In genomic region chr1:1437033-1437903, GRCh38 we compare ENCODE assay signal across 10 cellular contexts. TPM values are rescaled to one million over a fixed set of nuclear protein-coding genes. Genes with fewer than 3 reads are reported as not detected.
DNase-seq lines count a peak whose midpoint lies in the region; ATAC-seq, FAIRE-seq and TF ChIP-seq lines count a peak whose summit lies in the region.
"Had no signal": no experiment of that assay in that cellular context is flagged by ENCODE, and none has a peak within 500 bp of the region (broad histone marks: within the 10 kb centered on the region; RNA-seq: fewer than 3 reads in every experiment).

No MANE protein-coding gene starts in this region.

- no peaks in the 10 kb centered on the region for H3K9me3 ChIP-seq in K562 (replicated peaks; ENCODE audit: control insufficient read depth, insufficient read depth, low read depth, low read length)
- no peaks in the 10 kb centered on the region for H3K9me3 ChIP-seq in neuronal stem cell (replicated peaks in 1 of 2; ENCODE audit: control insufficient read depth in 2 of 2, insufficient read depth in 1 of 2, low read depth in 1 of 2, low read length in 2 of 2)

- H4K8ac ChIP-seq in neuronal stem cell (ENCODE audit: low read depth, low read length): no peak overlapping the region

- no peaks in the 10 kb centered on the region for H3K9me1 ChIP-seq in K562 (ENCODE audit: control insufficient read depth, insufficient read depth, low read length)

- H4K20me1 ChIP-seq in K562 (replicated peaks; ENCODE audit: control insufficient read depth, insufficient read depth, low read length): no peaks in the 10 kb centered on the region

- H2BK12ac ChIP-seq in neuronal stem cell (ENCODE audit: low read length): peak overlapping the region; percentile 77

- 62% methylated on average over 31 of the region's 31 CpGs for WGBS in K562 (ENCODE audit: insufficient coverage, low coverage, missing lambda C conversion rate)
- no CpG with 5 or more reads among the region's 31 CpGs for WGBS in neuronal stem cell (ENCODE audit: extremely low coverage in 2 of 2, insufficient read length in 2 of 2, insufficient replicate concordance in 1 of 2), 2 donors

- no peak for TF ChIP-seq EP300 in K562 (IDR thresholded peaks at IDR 0.05; ENCODE audit: low read length)

- H2AFZ ChIP-seq in K562 (ENCODE audit: low read depth, low read length) (no peak overlapping the region), neuronal stem cell (ENCODE audit: low read length) (peak overlapping the region; percentile 29)

- H3K36me3 ChIP-seq in K562 (ENCODE audit: control insufficient read depth, insufficient read depth, low read length): no peaks in the 10 kb centered on the region
- no peaks in the 10 kb centered on the region for H3K36me3 ChIP-seq in neuronal stem cell (replicated peaks in 1 of 2; ENCODE audit: control insufficient read depth in 2 of 2, insufficient read depth in 2 of 2, low read length in 2 of 2)

- no peak overlapping the region for H3K4ac ChIP-seq in neuronal stem cell (ENCODE audit: low read length)

- peak overlapping the region; percentile 63 for H3K14ac ChIP-seq in neuronal stem cell (ENCODE audit: low read length)

- DNase-seq in GM13977 (ENCODE audit: low spot score) (peak; percentile 34), K562 (ENCODE audit: extremely low read depth in 1 of 4, low spot score in 3 of 4) (no peak), neuronal stem cell (ENCODE audit: low spot score) (no peak), H4 (ENCODE audit: low spot score) (no peak), NCI-H2029 (lab: John Stamatoyannopoulos, UW) (no peak)
- DNase-seq: HCEC 1CT, NCI-H1105 treated with DMSO at 0.1 percent for 48 hours had no signal

- peaks cover 4% of the 10 kb centered on the region for H3K79me1 ChIP-seq in neuronal stem cell (ENCODE audit: low read depth, low read length)

- peak overlapping the region; percentile 100 for H2AK5ac ChIP-seq in neuronal stem cell (ENCODE audit: low read depth, low read length)

- FAIRE-seq in K562 (lab: Jason Lieb, UNC): no peak

- intact Hi-C loops in K562 (cut with micrococcal nuclease): no loop called here

- H3K79me2 ChIP-seq in K562 (ENCODE audit: control insufficient read depth, insufficient read depth, low read length): no peaks in the 10 kb centered on the region; the same call in 2 of the 3 replicates

- peak overlapping the region; percentile 75 for H2BK15ac ChIP-seq in neuronal stem cell (ENCODE audit: low read length)

- H3K9ac ChIP-seq in K562 (ENCODE audit: insufficient read depth in 1 of 2, low read depth in 2 of 2, low read length in 2 of 2) (peak overlapping the region in 1 of 2 experiments; percentile 67; a peak in 2 of 4 replicates), neuronal stem cell (ENCODE audit: low read depth, low read length, poor library complexity) (peak overlapping the region; percentile 32)

- in situ Hi-C loops in GM13977 (cut with MboI; ENCODE audit: low pct_unique_long_range_greater_than_20kb, low sequenced_read_pairs, unreplicated experiment) (no loop called here), K562 (cut with MboI) (no loop called here)

- TF ChIP-seq RAD21 in K562 (CRISPR knock-in tag; conservative IDR thresholded peaks at IDR 0.05 in 1 of 2, IDR thresholded peaks at IDR 0.05 in 1 of 2): no peak

- TF ChIP-seq POLR2A in K562 (conservative IDR thresholded peaks at IDR 0.05): no peak

- H3K4me3 ChIP-seq in K562 (no peak overlapping the region), neuronal stem cell (ENCODE audit: low read length in 2 of 2) (no peak overlapping the region)

- TF ChIP-seq CTCF in GM13977 (IDR thresholded peaks at IDR 0.05; ENCODE audit: extremely low read depth, insufficient read depth, missing control alignments) (no peak), K562 (IDR thresholded peaks at IDR 0.05 in 2 of 3, conservative IDR thresholded peaks at IDR 0.05 in 1 of 3; ENCODE audit: insufficient read depth in 2 of 3, low read depth in 1 of 3, low read length in 3 of 3) (no peak)

- no peak overlapping the region for H3K27ac ChIP-seq in K562 (ENCODE audit: extremely low read depth, low read depth, low read length)
- H3K27ac ChIP-seq in neuronal stem cell (replicated peaks; ENCODE audit: low read length): no peak overlapping the region

- no peak overlapping the region for H3K4me2 ChIP-seq in K562 (ENCODE audit: insufficient read depth, low read length)
- no peak overlapping the region for H3K4me2 ChIP-seq in neuronal stem cell (ENCODE audit: insufficient read depth, low read length, poor library complexity, severe bottlenecking)

- H3K27me3 ChIP-seq in K562 (ENCODE audit: control insufficient read depth in 2 of 2, insufficient read depth in 2 of 2, low read length in 2 of 2) (no peaks in the 10 kb centered on the region), neuronal stem cell (ENCODE audit: control insufficient read depth in 3 of 3, insufficient read depth in 3 of 3, low read depth in 1 of 3, low read length in 3 of 3) (peaks cover 0 to 20% (median 5%) of the 10 kb centered on the region in 3 experiments)

- H2BK120ac ChIP-seq in neuronal stem cell (ENCODE audit: low read depth, low read length): no peak overlapping the region

- CTCF ChIA-PET in K562 (lab: Yijun Ruan, JAX; ENCODE audit: low intra/inter-chr PET ratio): no interaction called here

- H3K23ac ChIP-seq in neuronal stem cell (ENCODE audit: low read depth, low read length, poor library complexity): no peak overlapping the region

- H4K91ac ChIP-seq in neuronal stem cell (ENCODE audit: low read depth, low read length, poor library complexity): no peak overlapping the region

- no peak overlapping the region for H3K18ac ChIP-seq in neuronal stem cell (ENCODE audit: low read length)

- ATAC-seq in K562 (no peak), HG03378 (IDR thresholded peaks at IDR 0.05; ENCODE audit: unreplicated experiment) (no peak)

- BruUV-seq in K562 (replicated peaks; lab: Mats Ljungman, UMichigan): no TSS peak

- POLR2A ChIA-PET in K562 (lab: Yijun Ruan, JAX): interaction anchor here (0.6 to 1.4 kb wide), 8 partner anchors 15 to 393 kb away, joined by 3 to 7 read pairs (median 3); partner anchors contain the start of gene CCNL2

- H3K4me1 ChIP-seq in K562 (replicated peaks in 1 of 2; ENCODE audit: control insufficient read depth in 2 of 2, insufficient read depth in 2 of 2, low read length in 2 of 2) (peaks cover 37 to 97% of the 10 kb centered on the region in 2 experiments), neuronal stem cell (ENCODE audit: control insufficient read depth in 2 of 2, insufficient read depth in 1 of 2, low read depth in 1 of 2, low read length in 2 of 2) (peaks cover 34 to 56% of the 10 kb centered on the region in 2 donors)

- H2BK5ac ChIP-seq in neuronal stem cell (ENCODE audit: low read length): peak overlapping the region; percentile 30

RNA-seq across cellular contexts. Expression of gene VWA1, which starts 1.8 kb away (rescaled TPM):
- total RNA-seq in K562 (2011; cell fraction: chromatin; rRNA removed; ENCODE audit: low replicate concordance): 0.76 and 5.5 TPM in 2 replicates
- 5.1 and 7.2 TPM in 2 replicates for total RNA-seq in K562 (2011; cell fraction: nucleolus; rRNA removed)
- total RNA-seq in K562 (2011; cell fraction: nucleoplasm; rRNA removed): 1.9 and 3.4 TPM in 2 replicates
- 4.0 and 4.6 TPM in 2 replicates for total RNA-seq in K562 (2014; rRNA removed)
- total RNA-seq in K562 (2014; rRNA removed; fragmentation: Illumina TruSeq; extraction: Trizol): 0.03 and 0.04 TPM in 2 replicates
- total RNA-seq in K562 (2015; rRNA removed; fragmentation: Illumina TruSeq; extraction: Trizol): 0.98 and 1.2 TPM in 2 replicates
- 6.4 and 7.1 TPM in 2 replicates for total RNA-seq in K562 (2021)
- polyA plus RNA-seq in K562 (2011; rRNA removed): 0.85 and 1.6 TPM in 2 replicates
- 1.3 and 7.5 TPM in 2 replicates for polyA plus RNA-seq in K562 (2011; cell fraction: cytosol; rRNA removed)
- 3.0 and 6.5 TPM in 2 replicates for polyA plus RNA-seq in K562 (2011; cell fraction: nucleus; rRNA removed)
- polyA plus RNA-seq in K562 (2012): 3.8 and 6.1 TPM in 2 replicates
- 0.16 and 0.84 TPM in 2 replicates for polyA plus RNA-seq in K562 (2014; fragmentation: Illumina TruSeq; extraction: Trizol)
- under 1 TPM; 0.01 to 0.06 TPM for polyA plus RNA-seq in K562 (2014; fragmentation: Nextera tagmentation; extraction: Ambion mirVana)
- 2.6 and 3.0 TPM in 2 replicates for polyA plus RNA-seq in K562 (2014; rRNA removed)
- polyA minus RNA-seq in K562 (2011; rRNA and poly(A)+ RNA removed): 0.42 and 0.69 TPM in 2 replicates
- 2.0 and 2.4 TPM in 2 replicates for polyA minus RNA-seq in K562 (2011; cell fraction: cytosol; rRNA and poly(A)+ RNA removed)
- polyA minus RNA-seq in K562 (2011; cell fraction: nucleus; rRNA and poly(A)+ RNA removed): 2.7 and 4.3 TPM in 2 replicates
- polyA plus RNA-seq in neuronal stem cell (2013, experiment 1 of 2): 5.0 TPM
- polyA plus RNA-seq in neuronal stem cell (2013, experiment 2 of 2): 4.8 TPM
- 0.04 TPM in 1 of 2 replicates, not detected in the other for total RNA-seq in H4 (2014; rRNA removed; shearing (Covaris generic))

RNA-seq across cellular contexts. Expression of gene ATAD3C, which starts 12.2 kb away (rescaled TPM):
- total RNA-seq in K562 (2011; cell fraction: chromatin; rRNA removed; ENCODE audit: low replicate concordance): 0.21 TPM in 1 of 2 replicates, not detected in the other
- total RNA-seq in K562 (2011; cell fraction: nucleolus; rRNA removed): under 0.01 and 0.13 TPM in 2 replicates
- total RNA-seq in K562 (2011; cell fraction: nucleoplasm; rRNA removed): 0.07 and 0.23 TPM in 2 replicates
- not detected in 2 replicates for total RNA-seq in K562 (2014; rRNA removed)
- not detected in 2 replicates for total RNA-seq in K562 (2014; rRNA removed; fragmentation: Illumina TruSeq; extraction: Trizol)
- total RNA-seq in K562 (2015; rRNA removed; fragmentation: Illumina TruSeq; extraction: Trizol): not detected in 2 replicates
- 0.18 and 0.60 TPM in 2 replicates for total RNA-seq in K562 (2021)
- 0.03 and 0.04 TPM in 2 replicates for polyA plus RNA-seq in K562 (2011; rRNA removed)
- polyA plus RNA-seq in K562 (2011; cell fraction: cytosol; rRNA removed): 0.09 and 0.16 TPM in 2 replicates
- 0.10 and 0.21 TPM in 2 replicates for polyA plus RNA-seq in K562 (2011; cell fraction: nucleus; rRNA removed)
- 0.05 and 0.39 TPM in 2 replicates for polyA plus RNA-seq in K562 (2012)
- polyA plus RNA-seq in K562 (2014; fragmentation: Illumina TruSeq; extraction: Trizol): not detected in 2 replicates
- not detected for polyA plus RNA-seq in K562 (2014; fragmentation: Nextera tagmentation; extraction: Ambion mirVana)
- polyA plus RNA-seq in K562 (2014; rRNA removed): not detected in 2 replicates
- not detected in 2 replicates for polyA minus RNA-seq in K562 (2011; rRNA and poly(A)+ RNA removed)
- polyA minus RNA-seq in K562 (2011; cell fraction: cytosol; rRNA and poly(A)+ RNA removed): not detected in 2 replicates
- 0.11 TPM in 1 of 2 replicates, not detected in the other for polyA minus RNA-seq in K562 (2011; cell fraction: nucleus; rRNA and poly(A)+ RNA removed)
- 0.45 TPM for polyA plus RNA-seq in neuronal stem cell (2013, experiment 1 of 2)
- polyA plus RNA-seq in neuronal stem cell (2013, experiment 2 of 2): 0.42 TPM
- total RNA-seq in H4 (2014; rRNA removed; shearing (Covaris generic)): not detected in 2 replicates

RNA-seq across cellular contexts. Expression of gene ANKRD65, which starts 16.2 kb away (rescaled TPM):
- total RNA-seq in K562 (2011; cell fraction: chromatin; rRNA removed; ENCODE audit: low replicate concordance): not detected in 2 replicates
- total RNA-seq in K562 (2011; cell fraction: nucleolus; rRNA removed): not detected in 2 replicates
- 0.37 TPM in 1 of 2 replicates, not detected in the other for total RNA-seq in K562 (2011; cell fraction: nucleoplasm; rRNA removed)
- total RNA-seq in K562 (2014; rRNA removed) (not detected in 2 replicates), K562 (2014; rRNA removed; fragmentation: Illumina TruSeq; extraction: Trizol) (not detected in 2 replicates), K562 (2015; rRNA removed; fragmentation: Illumina TruSeq; extraction: Trizol) (not detected in 2 replicates), K562 (2021) (not detected in 2 replicates)
- polyA plus RNA-seq in K562 (2011; rRNA removed) (not detected in 2 replicates), K562 (2014; fragmentation: Illumina TruSeq; extraction: Trizol) (not detected in 2 replicates), K562 (2014; fragmentation: Nextera tagmentation; extraction: Ambion mirVana) (not detected), K562 (2014; rRNA removed) (not detected in 2 replicates)
- polyA plus RNA-seq in K562 (2011; cell fraction: cytosol; rRNA removed): not detected in 2 replicates
- not detected in 2 replicates for polyA plus RNA-seq in K562 (2011; cell fraction: nucleus; rRNA removed)
- 0.11 TPM in 1 of 2 replicates, not detected in the other for polyA plus RNA-seq in K562 (2012)
- polyA minus RNA-seq in K562 (2011; rRNA and poly(A)+ RNA removed): not detected in 2 replicates
- polyA minus RNA-seq in K562 (2011; cell fraction: cytosol; rRNA and poly(A)+ RNA removed): not detected in 2 replicates
- not detected in 2 replicates for polyA minus RNA-seq in K562 (2011; cell fraction: nucleus; rRNA and poly(A)+ RNA removed)
- polyA plus RNA-seq in neuronal stem cell (2013, experiment 1 of 2): 2.0 TPM
- polyA plus RNA-seq in neuronal stem cell (2013, experiment 2 of 2): 2.0 TPM
- total RNA-seq in H4 (2014; rRNA removed; shearing (Covaris generic)): not detected in 2 replicates
- total RNA-seq: chondrocyte, mononuclear cell had no signal

RNA-seq across cellular contexts. Expression of gene MRPL20, which starts 30.2 kb away (rescaled TPM):
- 98.1 and 170 TPM in 2 replicates for total RNA-seq in K562 (2011; cell fraction: chromatin; rRNA removed; ENCODE audit: low replicate concordance)
- total RNA-seq in K562 (2011; cell fraction: nucleolus; rRNA removed): 136 and 139 TPM in 2 replicates
- 122 and 137 TPM in 2 replicates for total RNA-seq in K562 (2011; cell fraction: nucleoplasm; rRNA removed)
- total RNA-seq in K562 (2014; rRNA removed): 352 and 355 TPM in 2 replicates
- 208 and 222 TPM in 2 replicates for total RNA-seq in K562 (2014; rRNA removed; fragmentation: Illumina TruSeq; extraction: Trizol)
- total RNA-seq in K562 (2015; rRNA removed; fragmentation: Illumina TruSeq; extraction: Trizol): 205 and 216 TPM in 2 replicates
- 224 and 229 TPM in 2 replicates for total RNA-seq in K562 (2021)
- 144 and 187 TPM in 2 replicates for polyA plus RNA-seq in K562 (2011; rRNA removed)
- polyA plus RNA-seq in K562 (2011; cell fraction: cytosol; rRNA removed): 164 and 188 TPM in 2 replicates
- polyA plus RNA-seq in K562 (2011; cell fraction: nucleus; rRNA removed): 104 and 152 TPM in 2 replicates
- polyA plus RNA-seq in K562 (2012): 195 and 375 TPM in 2 replicates
- 180 and 264 TPM in 2 replicates for polyA plus RNA-seq in K562 (2014; fragmentation: Illumina TruSeq; extraction: Trizol)
- 100 to 1,000 TPM; 570 to 671 TPM for polyA plus RNA-seq in K562 (2014; fragmentation: Nextera tagmentation; extraction: Ambion mirVana)
- polyA plus RNA-seq in K562 (2014; rRNA removed): 420 and 491 TPM in 2 replicates
- 121 and 163 TPM in 2 replicates for polyA minus RNA-seq in K562 (2011; rRNA and poly(A)+ RNA removed)
- 99.9 and 107 TPM in 2 replicates for polyA minus RNA-seq in K562 (2011; cell fraction: cytosol; rRNA and poly(A)+ RNA removed)
- polyA minus RNA-seq in K562 (2011; cell fraction: nucleus; rRNA and poly(A)+ RNA removed): 44.2 and 57.5 TPM in 2 replicates
- 132 TPM for polyA plus RNA-seq in neuronal stem cell (2013, experiment 1 of 2)
- 135 TPM for polyA plus RNA-seq in neuronal stem cell (2013, experiment 2 of 2)
- 243 and 264 TPM in 2 replicates for total RNA-seq in H4 (2014; rRNA removed; shearing (Covaris generic))

RNA-seq across cellular contexts. Expression of gene ATAD3B, which starts 34.3 kb away (rescaled TPM):
- total RNA-seq in K562 (2011; cell fraction: chromatin; rRNA removed; ENCODE audit: low replicate concordance): 197 and 522 TPM in 2 replicates
- 417 and 489 TPM in 2 replicates for total RNA-seq in K562 (2011; cell fraction: nucleolus; rRNA removed)
- total RNA-seq in K562 (2011; cell fraction: nucleoplasm; rRNA removed): 246 and 263 TPM in 2 replicates
- total RNA-seq in K562 (2014; rRNA removed) (106 and 126 TPM in 2 replicates), K562 (2014; rRNA removed; fragmentation: Illumina TruSeq; extraction: Trizol) (10.3 and 15.6 TPM in 2 replicates), K562 (2015; rRNA removed; fragmentation: Illumina TruSeq; extraction: Trizol) (43.2 and 45.2 TPM in 2 replicates), K562 (2021) (92.0 and 93.4 TPM in 2 replicates)
- polyA plus RNA-seq in K562 (2011; rRNA removed) (27.7 and 27.9 TPM in 2 replicates), K562 (2014; fragmentation: Illumina TruSeq; extraction: Trizol) (18.9 and 42.2 TPM in 2 replicates), K562 (2014; fragmentation: Nextera tagmentation; extraction: Ambion mirVana) (under 1 TPM; 0.07 to 0.77 TPM), K562 (2014; rRNA removed) (113 and 117 TPM in 2 replicates)
- polyA plus RNA-seq in K562 (2011; cell fraction: cytosol; rRNA removed): 18.3 and 42.9 TPM in 2 replicates
- 168 and 341 TPM in 2 replicates for polyA plus RNA-seq in K562 (2011; cell fraction: nucleus; rRNA removed)
- 31.9 and 52.8 TPM in 2 replicates for polyA plus RNA-seq in K562 (2012)
- polyA minus RNA-seq in K562 (2011; rRNA and poly(A)+ RNA removed): 6.7 and 14.8 TPM in 2 replicates
- polyA minus RNA-seq in K562 (2011; cell fraction: cytosol; rRNA and poly(A)+ RNA removed): 23.6 and 41.7 TPM in 2 replicates
- polyA minus RNA-seq in K562 (2011; cell fraction: nucleus; rRNA and poly(A)+ RNA removed): 44.3 and 53.4 TPM in 2 replicates
- polyA plus RNA-seq in neuronal stem cell (2013, experiment 1 of 2): 8.4 TPM
- 8.2 TPM for polyA plus RNA-seq in neuronal stem cell (2013, experiment 2 of 2)
- 4.4 and 5.7 TPM in 2 replicates for total RNA-seq in H4 (2014; rRNA removed; shearing (Covaris generic))
